ENCODE assay signal across 1 cellular context in genomic region chr9:35096035-35096849, GRCh38.
TF ChIP-seq lines count a peak whose summit lies in the region.

TSS of gene PIGO (minus strand) at chr9:35096591. CDS start at chr9:35095565, 1,026 bp downstream.

TF ChIP-seq in HepG2, 621 proteins besides CTCF, POLR2A, EP300 and RAD21 (continued from another document and continues in another):
- peak; percentile 71; the same call in 1 of the 2 replicates for TF ChIP-seq ARID5B (CRISPR knock-in tag; IDR thresholded peaks at IDR 0.05)
- TF ChIP-seq ZNF607 (CRISPR knock-in tag; IDR thresholded peaks at IDR 0.05; ENCODE audit: borderline replicate concordance), result peak; percentile 62; the same call in 1 of the 2 replicates
- peak in 1 of 2 experiments; percentile 69; a peak in 1 of 4 replicates for TF ChIP-seq NR2F1 (CRISPR knock-in tag; IDR thresholded peaks at IDR 0.05)
- TF ChIP-seq ZNF484 (CRISPR knock-in tag; IDR thresholded peaks at IDR 0.05; ENCODE audit: borderline replicate concordance, low read depth), result no peak
- peak; percentile 89 for TF ChIP-seq ZNF605 (CRISPR knock-in tag; IDR thresholded peaks at IDR 0.05)
- peak; percentile 95 for TF ChIP-seq ZNF724P (CRISPR knock-in tag; IDR thresholded peaks at IDR 0.05; ENCODE audit: borderline replicate concordance)
- TF ChIP-seq ZMYM4 (CRISPR knock-in tag; IDR thresholded peaks at IDR 0.05), result peak; percentile 95
- peak; percentile 98 for TF ChIP-seq ZNF230 (CRISPR knock-in tag; IDR thresholded peaks at IDR 0.05)
- peak; percentile 97 for TF ChIP-seq ZNF770 (CRISPR knock-in tag; IDR thresholded peaks at IDR 0.05)
- TF ChIP-seq, protein P1, sequence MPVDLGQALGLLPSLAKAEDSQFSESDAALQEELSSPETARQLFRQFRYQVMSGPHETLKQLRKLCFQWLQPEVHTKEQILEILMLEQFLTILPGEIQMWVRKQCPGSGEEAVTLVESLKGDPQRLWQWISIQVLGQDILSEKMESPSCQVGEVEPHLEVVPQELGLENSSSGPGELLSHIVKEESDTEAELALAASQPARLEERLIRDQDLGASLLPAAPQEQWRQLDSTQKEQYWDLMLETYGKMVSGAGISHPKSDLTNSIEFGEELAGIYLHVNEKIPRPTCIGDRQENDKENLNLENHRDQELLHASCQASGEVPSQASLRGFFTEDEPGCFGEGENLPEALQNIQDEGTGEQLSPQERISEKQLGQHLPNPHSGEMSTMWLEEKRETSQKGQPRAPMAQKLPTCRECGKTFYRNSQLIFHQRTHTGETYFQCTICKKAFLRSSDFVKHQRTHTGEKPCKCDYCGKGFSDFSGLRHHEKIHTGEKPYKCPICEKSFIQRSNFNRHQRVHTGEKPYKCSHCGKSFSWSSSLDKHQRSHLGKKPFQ (CRISPR knock-in tag; IDR thresholded peaks at IDR 0.05; ENCODE audit: insufficient replicate concordance), result peak; percentile 22
- TF ChIP-seq SSRP1 (CRISPR knock-in tag; IDR thresholded peaks at IDR 0.05), result 0 out of 2 replicates have a peak, but pooled peaks have one; percentile 41
- peak; percentile 61 for TF ChIP-seq CCDC6 (CRISPR knock-in tag; IDR thresholded peaks at IDR 0.05)
- TF ChIP-seq JARID2 (CRISPR knock-in tag; IDR thresholded peaks at IDR 0.05; ENCODE audit: insufficient replicate concordance), result peak; percentile 98
- TF ChIP-seq AFF4 (CRISPR knock-in tag; IDR thresholded peaks at IDR 0.05), result 0 out of 2 replicates have a peak, but pooled peaks have one; percentile 35
- TF ChIP-seq ZNF616 (CRISPR knock-in tag; IDR thresholded peaks at IDR 0.05; ENCODE audit: low read depth), result 0 out of 2 replicates have a peak, but pooled peaks have one; percentile 73
- no peak for TF ChIP-seq MTA3 (CRISPR knock-in tag; IDR thresholded peaks at IDR 0.05)
- TF ChIP-seq HNRNPLL (IDR thresholded peaks at IDR 0.05; ENCODE audit: low read depth, low read length, poor library complexity, severe bottlenecking), result peak; percentile 74
- TF ChIP-seq STAG1 (CRISPR knock-in tag; IDR thresholded peaks at IDR 0.05), result peak; percentile 67
- TF ChIP-seq ZBTB14 (CRISPR knock-in tag; IDR thresholded peaks at IDR 0.05), result no peak
- no peak; the same call in 1 of the 2 replicates for TF ChIP-seq ZNF777 (CRISPR knock-in tag; IDR thresholded peaks at IDR 0.05)
- TF ChIP-seq AKAP8 (CRISPR knock-in tag; IDR thresholded peaks at IDR 0.05), result no peak
- TF ChIP-seq ZBTB40 (IDR thresholded peaks at IDR 0.05), result no peak
- peak; percentile 85; the same call in 1 of the 2 replicates for TF ChIP-seq ZBTB40 (CRISPR knock-in tag; IDR thresholded peaks at IDR 0.05)
- TF ChIP-seq, protein P2, sequence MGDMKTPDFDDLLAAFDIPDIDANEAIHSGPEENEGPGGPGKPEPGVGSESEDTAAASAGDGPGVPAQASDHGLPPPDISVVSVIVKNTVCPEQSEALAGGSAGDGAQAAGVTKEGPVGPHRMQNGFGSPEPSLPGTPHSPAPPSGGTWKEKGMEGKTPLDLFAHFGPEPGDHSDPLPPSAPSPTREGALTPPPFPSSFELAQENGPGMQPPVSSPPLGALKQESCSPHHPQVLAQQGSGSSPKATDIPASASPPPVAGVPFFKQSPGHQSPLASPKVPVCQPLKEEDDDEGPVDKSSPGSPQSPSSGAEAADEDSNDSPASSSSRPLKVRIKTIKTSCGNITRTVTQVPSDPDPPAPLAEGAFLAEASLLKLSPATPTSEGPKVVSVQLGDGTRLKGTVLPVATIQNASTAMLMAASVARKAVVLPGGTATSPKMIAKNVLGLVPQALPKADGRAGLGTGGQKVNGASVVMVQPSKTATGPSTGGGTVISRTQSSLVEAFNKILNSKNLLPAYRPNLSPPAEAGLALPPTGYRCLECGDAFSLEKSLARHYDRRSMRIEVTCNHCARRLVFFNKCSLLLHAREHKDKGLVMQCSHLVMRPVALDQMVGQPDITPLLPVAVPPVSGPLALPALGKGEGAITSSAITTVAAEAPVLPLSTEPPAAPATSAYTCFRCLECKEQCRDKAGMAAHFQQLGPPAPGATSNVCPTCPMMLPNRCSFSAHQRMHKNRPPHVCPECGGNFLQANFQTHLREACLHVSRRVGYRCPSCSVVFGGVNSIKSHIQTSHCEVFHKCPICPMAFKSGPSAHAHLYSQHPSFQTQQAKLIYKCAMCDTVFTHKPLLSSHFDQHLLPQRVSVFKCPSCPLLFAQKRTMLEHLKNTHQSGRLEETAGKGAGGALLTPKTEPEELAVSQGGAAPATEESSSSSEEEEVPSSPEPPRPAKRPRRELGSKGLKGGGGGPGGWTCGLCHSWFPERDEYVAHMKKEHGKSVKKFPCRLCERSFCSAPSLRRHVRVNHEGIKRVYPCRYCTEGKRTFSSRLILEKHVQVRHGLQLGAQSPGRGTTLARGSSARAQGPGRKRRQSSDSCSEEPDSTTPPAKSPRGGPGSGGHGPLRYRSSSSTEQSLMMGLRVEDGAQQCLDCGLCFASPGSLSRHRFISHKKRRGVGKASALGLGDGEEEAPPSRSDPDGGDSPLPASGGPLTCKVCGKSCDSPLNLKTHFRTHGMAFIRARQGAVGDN (CRISPR knock-in tag; IDR thresholded peaks at IDR 0.05), result peak; percentile 95
- TF ChIP-seq ZBTB7B (CRISPR knock-in tag; IDR thresholded peaks at IDR 0.05), result peak; percentile 64; the same call in 1 of the 2 replicates
- no peak for TF ChIP-seq SOX6 (IDR thresholded peaks at IDR 0.05)
- peak; percentile 69 for TF ChIP-seq SOX6 (CRISPR knock-in tag; IDR thresholded peaks at IDR 0.05)
